Comparison of ENCODE assay signal across 1 cellular context in genomic region chr11:64743591-64744543, GRCh38.
TF ChIP-seq lines count a peak whose summit lies in the region.

Gene RASGRP2 (minus strand): TSS chr11:64744142. CDS start chr11:64742866, 1,276 bp downstream.

TF ChIP-seq in K562, 482 proteins besides CTCF, POLR2A, EP300 and RAD21 (continued from another document and continues in another):
- TF ChIP-seq ZNF609 (CRISPR knock-in tag; IDR thresholded peaks at IDR 0.05; ENCODE audit: borderline replicate concordance) (peak; percentile 78; the same call in 1 of the 2 replicates), DLX4 (CRISPR knock-in tag; IDR thresholded peaks at IDR 0.05) (no peak), ZNF695 (CRISPR knock-in tag; IDR thresholded peaks at IDR 0.05) (no peak), NKRF (IDR thresholded peaks at IDR 0.05; ENCODE audit: borderline replicate concordance) (peak; percentile 77), FUS (optimal IDR thresholded peaks at IDR 0.05; ENCODE audit: low read depth, low read length) (no peak), SMARCE1 (IDR thresholded peaks at IDR 0.05) (peak; percentile 61; the same call in 1 of the 2 replicates), NR2C1 (IDR thresholded peaks at IDR 0.05) (peak; percentile 54; the same call in 1 of the 2 replicates), NR2C1 (tag; IDR thresholded peaks at IDR 0.05) (peak; percentile 72), ZNF197 (CRISPR knock-in tag; IDR thresholded peaks at IDR 0.05; ENCODE audit: low read depth) (no peak), ZNF41 (CRISPR knock-in tag; conservative IDR thresholded peaks at IDR 0.05) (no peak), DPF2 (IDR thresholded peaks at IDR 0.05) (no peak; the same call in 1 of the 2 replicates), CEBPB (tag; IDR thresholded peaks at IDR 0.05) (no peak), ZBTB1 (CRISPR knock-in tag; IDR thresholded peaks at IDR 0.05; ENCODE audit: borderline replicate concordance, low read depth) (no peak), HDAC1 (IDR thresholded peaks at IDR 0.05) (peak in 1 of 2 experiments; percentile 88; a peak in 2 of 4 replicates), UBTF (IDR thresholded peaks at IDR 0.05; ENCODE audit: borderline replicate concordance in 1 of 2, low read depth in 2 of 2, low read length in 2 of 2) (0 out of 4 replicates have a peak, but pooled peaks of 1 of the 2 experiments have one; percentile 22), MCM7 (IDR thresholded peaks at IDR 0.05) (no peak), ZNF282 (CRISPR knock-in tag; IDR thresholded peaks at IDR 0.05) (no peak), REST (CRISPR knock-in tag; IDR thresholded peaks at IDR 0.05; ENCODE audit: low read depth) (no peak), RERE (CRISPR knock-in tag; IDR thresholded peaks at IDR 0.05; ENCODE audit: borderline replicate concordance) (no peak), NCOA6 (IDR thresholded peaks at IDR 0.05) (no peak), ZBTB8A (IDR thresholded peaks at IDR 0.05; ENCODE audit: partially characterized antibody) (no peak), GTF2E2 (tag; IDR thresholded peaks at IDR 0.05) (peak; percentile 76; the same call in 1 of the 2 replicates), ESRRA (IDR thresholded peaks at IDR 0.05; ENCODE audit: borderline replicate concordance, low read depth) (peak; percentile 98), PPARD (CRISPR knock-in tag; IDR thresholded peaks at IDR 0.05) (no peak), ZNF121 (CRISPR knock-in tag; conservative IDR thresholded peaks at IDR 0.05) (no peak), POU5F1 (IDR thresholded peaks at IDR 0.05; ENCODE audit: borderline replicate concordance, low read depth, low read length, partially characterized antibody) (no peak), XRCC4 (IDR thresholded peaks at IDR 0.05; ENCODE audit: extremely low read depth, insufficient read depth, insufficient read length) (no peak), ZNF551 (CRISPR knock-in tag; IDR thresholded peaks at IDR 0.05) (no peak)
- TF ChIP-seq, protein P1, sequence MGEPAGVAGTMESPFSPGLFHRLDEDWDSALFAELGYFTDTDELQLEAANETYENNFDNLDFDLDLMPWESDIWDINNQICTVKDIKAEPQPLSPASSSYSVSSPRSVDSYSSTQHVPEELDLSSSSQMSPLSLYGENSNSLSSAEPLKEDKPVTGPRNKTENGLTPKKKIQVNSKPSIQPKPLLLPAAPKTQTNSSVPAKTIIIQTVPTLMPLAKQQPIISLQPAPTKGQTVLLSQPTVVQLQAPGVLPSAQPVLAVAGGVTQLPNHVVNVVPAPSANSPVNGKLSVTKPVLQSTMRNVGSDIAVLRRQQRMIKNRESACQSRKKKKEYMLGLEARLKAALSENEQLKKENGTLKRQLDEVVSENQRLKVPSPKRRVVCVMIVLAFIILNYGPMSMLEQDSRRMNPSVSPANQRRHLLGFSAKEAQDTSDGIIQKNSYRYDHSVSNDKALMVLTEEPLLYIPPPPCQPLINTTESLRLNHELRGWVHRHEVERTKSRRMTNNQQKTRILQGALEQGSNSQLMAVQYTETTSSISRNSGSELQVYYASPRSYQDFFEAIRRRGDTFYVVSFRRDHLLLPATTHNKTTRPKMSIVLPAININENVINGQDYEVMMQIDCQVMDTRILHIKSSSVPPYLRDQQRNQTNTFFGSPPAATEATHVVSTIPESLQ (CRISPR knock-in tag; IDR thresholded peaks at IDR 0.05) = no peak
- TF ChIP-seq, protein P2, sequence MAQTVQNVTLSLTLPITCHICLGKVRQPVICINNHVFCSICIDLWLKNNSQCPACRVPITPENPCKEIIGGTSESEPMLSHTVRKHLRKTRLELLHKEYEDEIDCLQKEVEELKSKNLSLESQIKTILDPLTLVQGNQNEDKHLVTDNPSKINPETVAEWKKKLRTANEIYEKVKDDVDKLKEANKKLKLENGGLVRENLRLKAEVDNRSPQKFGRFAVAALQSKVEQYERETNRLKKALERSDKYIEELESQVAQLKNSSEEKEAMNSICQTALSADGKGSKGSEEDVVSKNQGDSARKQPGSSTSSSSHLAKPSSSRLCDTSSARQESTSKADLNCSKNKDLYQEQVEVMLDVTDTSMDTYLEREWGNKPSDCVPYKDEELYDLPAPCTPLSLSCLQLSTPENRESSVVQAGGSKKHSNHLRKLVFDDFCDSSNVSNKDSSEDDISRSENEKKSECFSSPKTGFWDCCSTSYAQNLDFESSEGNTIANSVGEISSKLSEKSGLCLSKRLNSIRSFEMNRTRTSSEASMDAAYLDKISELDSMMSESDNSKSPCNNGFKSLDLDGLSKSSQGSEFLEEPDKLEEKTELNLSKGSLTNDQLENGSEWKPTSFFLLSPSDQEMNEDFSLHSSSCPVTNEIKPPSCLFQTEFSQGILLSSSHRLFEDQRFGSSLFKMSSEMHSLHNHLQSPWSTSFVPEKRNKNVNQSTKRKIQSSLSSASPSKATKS (CRISPR knock-in tag; IDR thresholded peaks at IDR 0.05) = no peak
